ENCODE assay signal across 24 cellular contexts in the genomic region with DNA sequence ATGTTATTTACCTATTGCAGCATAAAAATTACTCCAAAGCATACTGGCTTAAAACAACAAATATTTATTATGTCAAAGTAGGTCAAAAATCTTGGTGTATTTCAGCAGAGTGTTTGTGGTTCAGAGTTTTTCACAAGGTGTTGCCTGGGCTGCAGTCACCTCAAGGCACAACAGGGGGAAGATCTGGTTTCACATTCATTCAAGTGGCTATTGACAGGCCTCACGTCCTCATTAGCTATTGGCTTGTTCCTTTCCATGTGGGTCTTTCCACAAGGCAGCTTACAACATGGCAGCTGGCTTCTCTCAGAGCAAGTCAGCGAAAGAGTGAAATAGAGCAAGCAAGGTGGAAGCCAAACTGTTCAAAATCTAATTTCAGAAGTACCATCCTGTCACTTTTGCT.
A peak's percentile ranks its signal among the peaks of the same experiment; 100 is the strongest.
DNase-seq lines count a peak whose midpoint lies in the region; ATAC-seq and TF ChIP-seq lines count a peak whose summit lies in the region.
"Had no signal": no experiment of that assay in that cellular context is flagged by ENCODE, and none has a peak within 500 bp of the region (broad histone marks: within the 10 kb centered on the region; RNA-seq: fewer than 3 reads in every experiment).

No MANE protein-coding gene starts in this region.

- in situ Hi-C loops in brain microvascular endothelial cell (cut with HindIII; ENCODE audit: low pct_ligation_motif_present, low sequenced_read_pairs) = no loop called here

- no peak overlapping the region for H3K27ac ChIP-seq in neural progenitor cell
- no peak overlapping the region for H3K27ac ChIP-seq in brain microvascular endothelial cell
- H3K27ac ChIP-seq: SJSA1 had no signal

- H3K9ac ChIP-seq in neural progenitor cell = no peak overlapping the region

- H3K4me3 Mint-ChIP-seq in WTC11 = no peak overlapping the region
- no peak overlapping the region for H3K4me3 Mint-ChIP-seq in neural progenitor cell
- H3K4me3 Mint-ChIP-seq: CD14-positive monocyte; CD8-positive, alpha-beta memory T cell; HFFc6 had no signal

- H3K4me1 Mint-ChIP-seq in WTC11 (peaks cover 13% of the 10 kb centered on the region), neural progenitor cell (no peaks in the 10 kb centered on the region)
- H3K4me1 Mint-ChIP-seq: CD14-positive monocyte; CD8-positive, alpha-beta memory T cell had no signal

- H3K79me2 ChIP-seq in neural progenitor cell (ENCODE audit: low read depth) = no peaks in the 10 kb centered on the region

- DNase-seq in NCI-H2171 treated with DMSO at 0.1 percent for 48 hours (lab: John Stamatoyannopoulos, UW) (peak; percentile 42), NCI-H2171 (lab: John Stamatoyannopoulos, UW) (no peak), NCI-H2107 treated with DMSO at 0.1 percent for 48 hours (lab: John Stamatoyannopoulos, UW; ENCODE audit: unreplicated experiment) (peak; percentile 50), WTC11 (ENCODE audit: low spot score) (no peak), neural progenitor cell (ENCODE audit: low spot score) (no peak), brain microvascular endothelial cell (no peak)
- DNase-seq in central memory CD4-positive, alpha-beta T cell = no peak
- DNase-seq in activated CD4-positive, alpha-beta T cell treated with anti-CD3 and anti-CD28 coated beads for 48 hours = no peak
- DNase-seq: 8988T; ACHN; BE2C; CD8-positive, alpha-beta memory T cell; DMS 273 treated with DMSO at 0.1 percent for 48 hours; DND-41; HFFc6; KBM-7; MG63; NCI-H2029; NCI-H446 treated with DMSO at 0.1 percent for 48 hours; Right ventricle myocardium superior; RPMI8226 had no signal

- CTCF ChIA-PET in WTC11 (lab: Charles Lee) = no interaction called here

- POLR2A ChIA-PET in WTC11 (lab: Charles Lee) = no interaction called here

- no peaks in the 10 kb centered on the region for H3K4me1 ChIP-seq in neural progenitor cell
- H3K4me1 ChIP-seq: BE2C, SJSA1 had no signal

- H3K27ac Mint-ChIP-seq in WTC11 (peak overlapping the region; percentile 27; the same call in 1 of the 2 replicates), neural progenitor cell (no peak overlapping the region)
- H3K27ac Mint-ChIP-seq: CD14-positive monocyte; CD8-positive, alpha-beta memory T cell; HFFc6 had no signal

- H3K27me3 Mint-ChIP-seq in WTC11 (ENCODE audit: low read depth) = no peaks in the 10 kb centered on the region
- no peaks in the 10 kb centered on the region for H3K27me3 Mint-ChIP-seq in neural progenitor cell (ENCODE audit: insufficient read depth, low read depth)
- H3K27me3 Mint-ChIP-seq: CD8-positive, alpha-beta memory T cell had no signal

- peak; percentile 77 for ATAC-seq in WTC11

- H3K36me3 ChIP-seq in neural progenitor cell (no peaks in the 10 kb centered on the region), brain microvascular endothelial cell (replicated peaks) (no peaks in the 10 kb centered on the region)
- H3K36me3 ChIP-seq: BE2C, HAP-1, MG63, SJSA1 had no signal

- no peaks in the 10 kb centered on the region for H3K9me3 ChIP-seq in neural progenitor cell (ENCODE audit: low read depth)
- H3K9me3 ChIP-seq: BE2C, HAP-1, MG63, SJSA1 had no signal

- H4K20me1 ChIP-seq in neural progenitor cell (ENCODE audit: low read depth) = no peaks in the 10 kb centered on the region

- H3F3A ChIP-seq in neural progenitor cell (ENCODE audit: low read depth) = no peaks in the 10 kb centered on the region

- peak overlapping the region; percentile 76 for H2AFZ ChIP-seq in neural progenitor cell (replicated peaks)

- H3K4me2 ChIP-seq in neural progenitor cell = no peak overlapping the region

- H3K36me3 Mint-ChIP-seq in WTC11 (no peaks in the 10 kb centered on the region), neural progenitor cell (no peaks in the 10 kb centered on the region)
- H3K36me3 Mint-ChIP-seq: CD14-positive monocyte; CD8-positive, alpha-beta memory T cell had no signal

- H3K4me3 ChIP-seq in neural progenitor cell (no peak overlapping the region), brain microvascular endothelial cell (ENCODE audit: low read depth, low read length) (no peak overlapping the region)
- H3K4me3 ChIP-seq: HAP-1, MG63, SJSA1 had no signal

- H3K9me3 Mint-ChIP-seq in WTC11 (peaks cover 4% of the 10 kb centered on the region; the same call in 1 of the 2 replicates), neural progenitor cell (no peaks in the 10 kb centered on the region)

- H3K27me3 ChIP-seq in neural progenitor cell = no peaks in the 10 kb centered on the region
- H3K27me3 ChIP-seq in brain microvascular endothelial cell (replicated peaks) = no peaks in the 10 kb centered on the region
- H3K27me3 ChIP-seq: BE2C, MG63, SJSA1 had no signal

- TF ChIP-seq CTCF in WTC11 (IDR thresholded peaks at IDR 0.05) = no peak
- no peak for TF ChIP-seq CTCF in neural progenitor cell (IDR thresholded peaks at IDR 0.05)
- no peak for TF ChIP-seq CTCF in brain microvascular endothelial cell (IDR thresholded peaks at IDR 0.05; ENCODE audit: low read depth, low read length, missing control alignments)

TF ChIP-seq in WTC11, 78 proteins besides CTCF, POLR2A, EP300 and RAD21 (continues in another document):
- TF ChIP-seq KAT7 (CRISPR knock-in tag; IDR thresholded peaks at IDR 0.05; ENCODE audit: borderline replicate concordance) (no peak), ZNF219 (CRISPR knock-in tag; IDR thresholded peaks at IDR 0.05; ENCODE audit: borderline replicate concordance) (no peak), TCF7 (CRISPR knock-in tag; IDR thresholded peaks at IDR 0.05; ENCODE audit: low read depth) (no peak), CREM (CRISPR knock-in tag; IDR thresholded peaks at IDR 0.05) (no peak), IRF1 (CRISPR knock-in tag; IDR thresholded peaks at IDR 0.05) (no peak), SP1 (CRISPR knock-in tag; conservative IDR thresholded peaks at IDR 0.05) (no peak), GTF2I (CRISPR knock-in tag; conservative IDR thresholded peaks at IDR 0.05) (no peak), ZNF317 (CRISPR knock-in tag; IDR thresholded peaks at IDR 0.05; ENCODE audit: borderline replicate concordance, low read depth) (no peak)
- TF ChIP-seq, protein P1, sequence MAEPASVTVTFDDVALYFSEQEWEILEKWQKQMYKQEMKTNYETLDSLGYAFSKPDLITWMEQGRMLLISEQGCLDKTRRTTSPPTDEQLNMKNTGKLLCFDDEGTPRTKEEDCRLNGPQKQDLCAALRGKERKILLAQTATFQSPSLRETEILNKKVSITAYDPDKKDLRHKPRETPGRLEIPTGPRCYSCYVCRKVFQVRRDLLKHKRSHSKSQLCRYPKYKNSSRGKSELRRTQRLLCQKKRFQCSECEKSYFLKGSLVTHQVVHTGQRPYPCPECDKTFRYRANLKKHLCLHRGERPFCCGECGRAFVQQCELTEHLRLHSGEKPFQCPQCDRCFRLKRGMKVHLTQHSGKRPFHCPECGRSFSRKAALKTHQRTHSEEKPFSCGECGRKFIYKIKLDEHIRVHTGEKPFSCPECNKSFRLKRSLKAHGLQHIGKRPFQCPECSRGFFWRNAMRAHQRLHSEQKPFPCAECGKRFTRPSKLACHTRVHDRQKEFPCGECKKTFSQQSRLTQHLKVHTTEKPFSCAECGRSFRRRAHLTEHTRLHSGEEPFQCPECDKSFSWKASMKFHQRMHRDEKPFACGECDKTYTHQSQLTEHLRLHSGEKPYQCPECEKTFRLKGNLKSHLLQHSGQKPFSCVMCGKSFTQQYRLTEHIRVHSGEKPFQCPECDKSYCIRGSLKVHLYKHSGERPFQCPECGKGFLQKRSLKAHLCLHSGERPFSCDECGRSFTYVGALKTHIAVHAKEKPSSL (CRISPR knock-in tag; conservative IDR thresholded peaks at IDR 0.05) = no peak
- TF ChIP-seq, protein P2, sequence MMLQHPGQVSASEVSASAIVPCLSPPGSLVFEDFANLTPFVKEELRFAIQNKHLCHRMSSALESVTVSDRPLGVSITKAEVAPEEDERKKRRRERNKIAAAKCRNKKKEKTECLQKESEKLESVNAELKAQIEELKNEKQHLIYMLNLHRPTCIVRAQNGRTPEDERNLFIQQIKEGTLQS (CRISPR knock-in tag; conservative IDR thresholded peaks at IDR 0.05) = no peak
- TF ChIP-seq, protein P3, sequence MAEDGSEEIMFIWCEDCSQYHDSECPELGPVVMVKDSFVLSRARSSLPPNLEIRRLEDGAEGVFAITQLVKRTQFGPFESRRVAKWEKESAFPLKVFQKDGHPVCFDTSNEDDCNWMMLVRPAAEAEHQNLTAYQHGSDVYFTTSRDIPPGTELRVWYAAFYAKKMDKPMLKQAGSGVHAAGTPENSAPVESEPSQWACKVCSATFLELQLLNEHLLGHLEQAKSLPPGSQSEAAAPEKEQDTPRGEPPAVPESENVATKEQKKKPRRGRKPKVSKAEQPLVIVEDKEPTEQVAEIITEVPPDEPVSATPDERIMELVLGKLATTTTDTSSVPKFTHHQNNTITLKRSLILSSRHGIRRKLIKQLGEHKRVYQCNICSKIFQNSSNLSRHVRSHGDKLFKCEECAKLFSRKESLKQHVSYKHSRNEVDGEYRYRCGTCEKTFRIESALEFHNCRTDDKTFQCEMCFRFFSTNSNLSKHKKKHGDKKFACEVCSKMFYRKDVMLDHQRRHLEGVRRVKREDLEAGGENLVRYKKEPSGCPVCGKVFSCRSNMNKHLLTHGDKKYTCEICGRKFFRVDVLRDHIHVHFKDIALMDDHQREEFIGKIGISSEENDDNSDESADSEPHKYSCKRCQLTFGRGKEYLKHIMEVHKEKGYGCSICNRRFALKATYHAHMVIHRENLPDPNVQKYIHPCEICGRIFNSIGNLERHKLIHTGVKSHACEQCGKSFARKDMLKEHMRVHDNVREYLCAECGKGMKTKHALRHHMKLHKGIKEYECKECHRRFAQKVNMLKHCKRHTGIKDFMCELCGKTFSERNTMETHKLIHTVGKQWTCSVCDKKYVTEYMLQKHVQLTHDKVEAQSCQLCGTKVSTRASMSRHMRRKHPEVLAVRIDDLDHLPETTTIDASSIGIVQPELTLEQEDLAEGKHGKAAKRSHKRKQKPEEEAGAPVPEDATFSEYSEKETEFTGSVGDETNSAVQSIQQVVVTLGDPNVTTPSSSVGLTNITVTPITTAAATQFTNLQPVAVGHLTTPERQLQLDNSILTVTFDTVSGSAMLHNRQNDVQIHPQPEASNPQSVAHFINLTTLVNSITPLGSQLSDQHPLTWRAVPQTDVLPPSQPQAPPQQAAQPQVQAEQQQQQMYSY (CRISPR knock-in tag; IDR thresholded peaks at IDR 0.05) = no peak

Comparison
In these comparisons a context has a peak if more than half of its experiments do, and no peak if none do; other contexts are left out.
1. DNase-seq: peak in NCI-H2171 treated with DMSO at 0.1 percent for 48 hours (single experiment) and NCI-H2107 treated with DMSO at 0.1 percent for 48 hours (single experiment); none in NCI-H2171 (single experiment), WTC11 (single experiment), neural progenitor cell (single experiment), central memory CD4-positive, alpha-beta T cell (single experiment), brain microvascular endothelial cell (single experiment) and activated CD4-positive, alpha-beta T cell treated with anti-CD3 and anti-CD28 coated beads for 48 hours (single experiment).